1 cellular context compared by ENCODE assay signal in the genomic region with DNA sequence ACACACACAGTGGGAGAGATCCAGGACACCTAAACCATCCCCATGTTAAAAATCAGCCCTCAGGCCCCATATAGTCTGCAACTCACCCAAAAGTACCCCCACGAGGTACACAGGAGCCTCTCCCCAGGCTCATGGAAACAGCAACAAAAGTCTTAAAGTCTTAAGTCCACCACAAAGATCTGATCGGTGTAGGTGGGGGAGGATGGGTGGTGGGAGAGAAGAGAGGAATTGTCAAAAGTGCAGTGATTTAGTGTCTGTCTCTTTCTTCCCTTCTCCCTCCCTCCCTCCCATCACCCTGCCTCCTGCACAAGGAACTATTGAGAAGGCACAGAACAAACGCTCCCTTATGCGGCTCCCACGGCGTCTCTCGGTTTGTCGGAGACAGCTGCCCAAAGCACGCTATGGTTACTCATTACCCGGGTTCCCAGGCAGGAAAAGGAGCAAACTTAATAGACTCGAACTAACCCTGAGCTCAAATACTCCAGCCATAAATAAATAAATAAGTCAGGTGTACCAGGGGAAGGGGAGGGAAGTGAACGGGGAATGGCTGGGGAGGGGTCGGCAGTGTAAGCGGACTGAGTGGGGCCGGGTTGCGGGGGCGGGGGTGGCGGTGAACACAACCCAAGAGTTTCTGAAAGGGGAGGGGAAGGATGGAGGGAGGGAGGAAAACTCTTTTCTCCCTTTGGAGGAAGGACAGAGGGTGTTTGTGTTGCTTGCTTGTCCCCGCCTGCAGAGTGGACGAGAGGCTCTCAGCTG.
A peak's percentile ranks its signal among the peaks of the same experiment; 100 is the strongest.
TF ChIP-seq lines count a peak whose summit lies in the region.

No MANE protein-coding gene starts in this region.

TF ChIP-seq in GM12878, 131 proteins besides CTCF, POLR2A, EP300 and RAD21 (continued from another document and continues in another):
- TF ChIP-seq, protein P1, sequence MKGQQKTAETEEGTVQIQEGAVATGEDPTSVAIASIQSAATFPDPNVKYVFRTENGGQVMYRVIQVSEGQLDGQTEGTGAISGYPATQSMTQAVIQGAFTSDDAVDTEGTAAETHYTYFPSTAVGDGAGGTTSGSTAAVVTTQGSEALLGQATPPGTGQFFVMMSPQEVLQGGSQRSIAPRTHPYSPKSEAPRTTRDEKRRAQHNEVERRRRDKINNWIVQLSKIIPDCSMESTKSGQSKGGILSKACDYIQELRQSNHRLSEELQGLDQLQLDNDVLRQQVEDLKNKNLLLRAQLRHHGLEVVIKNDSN (IDR thresholded peaks at IDR 0.05; ENCODE audit: borderline replicate concordance, extremely low read length, insufficient read depth, low read depth, low read length) = no peak
- no peak for TF ChIP-seq NBN (IDR thresholded peaks at IDR 0.05)
- peak; percentile 75 to 79 for TF ChIP-seq IKZF2 (IDR thresholded peaks at IDR 0.05)
- TF ChIP-seq BCL11A (IDR thresholded peaks at IDR 0.05; ENCODE audit: low read depth, low read length) = peak; percentile 53
- TF ChIP-seq ZNF24 (IDR thresholded peaks at IDR 0.05) = peak; percentile 16; the same call in 1 of the 2 replicates
- TF ChIP-seq MXI1 (IDR thresholded peaks at IDR 0.05; ENCODE audit: low read depth, low read length) = no peak
- TF ChIP-seq SUPT20H (IDR thresholded peaks at IDR 0.05; ENCODE audit: borderline replicate concordance, control insufficient read depth, low read depth, low read length) = no peak
- TF ChIP-seq, protein P2, sequence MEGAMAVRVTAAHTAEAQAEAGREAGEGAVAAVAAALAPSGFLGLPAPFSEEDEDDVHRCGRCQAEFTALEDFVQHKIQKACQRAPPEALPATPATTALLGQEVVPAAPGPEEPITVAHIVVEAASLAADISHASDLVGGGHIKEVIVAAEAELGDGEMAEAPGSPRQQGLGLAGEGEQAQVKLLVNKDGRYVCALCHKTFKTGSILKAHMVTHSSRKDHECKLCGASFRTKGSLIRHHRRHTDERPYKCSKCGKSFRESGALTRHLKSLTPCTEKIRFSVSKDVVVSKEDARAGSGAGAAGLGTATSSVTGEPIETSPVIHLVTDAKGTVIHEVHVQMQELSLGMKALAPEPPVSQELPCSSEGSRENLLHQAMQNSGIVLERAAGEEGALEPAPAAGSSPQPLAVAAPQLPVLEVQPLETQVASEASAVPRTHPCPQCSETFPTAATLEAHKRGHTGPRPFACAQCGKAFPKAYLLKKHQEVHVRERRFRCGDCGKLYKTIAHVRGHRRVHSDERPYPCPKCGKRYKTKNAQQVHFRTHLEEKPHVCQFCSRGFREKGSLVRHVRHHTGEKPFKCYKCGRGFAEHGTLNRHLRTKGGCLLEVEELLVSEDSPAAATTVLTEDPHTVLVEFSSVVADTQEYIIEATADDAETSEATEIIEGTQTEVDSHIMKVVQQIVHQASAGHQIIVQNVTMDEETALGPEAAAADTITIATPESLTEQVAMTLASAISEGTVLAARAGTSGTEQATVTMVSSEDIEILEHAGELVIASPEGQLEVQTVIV (IDR thresholded peaks at IDR 0.05; ENCODE audit: borderline replicate concordance, partially characterized antibody) = no peak
- no peak for TF ChIP-seq ATF2 (IDR thresholded peaks at IDR 0.05; ENCODE audit: low read length)
- no peak for TF ChIP-seq MLLT1 (IDR thresholded peaks at IDR 0.05)
- no peak for TF ChIP-seq PAX5 (IDR thresholded peaks at IDR 0.05; ENCODE audit: borderline replicate concordance, low read depth, low read length)
- no peak for TF ChIP-seq PBX3 (IDR thresholded peaks at IDR 0.05; ENCODE audit: insufficient replicate concordance, low read depth, low read length)
- TF ChIP-seq TCF12 (IDR thresholded peaks at IDR 0.05; ENCODE audit: low read depth, low read length) = peak; percentile 94
- TF ChIP-seq BCL3 (IDR thresholded peaks at IDR 0.05; ENCODE audit: borderline replicate concordance, insufficient read depth, low read depth, low read length, poor library complexity, severe bottlenecking) = no peak
- TF ChIP-seq ATF7 (IDR thresholded peaks at IDR 0.05; ENCODE audit: low read depth) = no peak
- TF ChIP-seq, protein P3, sequence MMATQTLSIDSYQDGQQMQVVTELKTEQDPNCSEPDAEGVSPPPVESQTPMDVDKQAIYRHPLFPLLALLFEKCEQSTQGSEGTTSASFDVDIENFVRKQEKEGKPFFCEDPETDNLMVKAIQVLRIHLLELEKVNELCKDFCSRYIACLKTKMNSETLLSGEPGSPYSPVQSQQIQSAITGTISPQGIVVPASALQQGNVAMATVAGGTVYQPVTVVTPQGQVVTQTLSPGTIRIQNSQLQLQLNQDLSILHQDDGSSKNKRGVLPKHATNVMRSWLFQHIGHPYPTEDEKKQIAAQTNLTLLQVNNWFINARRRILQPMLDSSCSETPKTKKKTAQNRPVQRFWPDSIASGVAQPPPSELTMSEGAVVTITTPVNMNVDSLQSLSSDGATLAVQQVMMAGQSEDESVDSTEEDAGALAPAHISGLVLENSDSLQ (IDR thresholded peaks at IDR 0.05) = 0 out of 2 replicates have a peak, but pooled peaks have one; percentile 8
- no peak for TF ChIP-seq YBX1 (IDR thresholded peaks at IDR 0.05)
- no peak for TF ChIP-seq PAX8 (IDR thresholded peaks at IDR 0.05)
- 0 out of 2 replicates have a peak, but pooled peaks have one; percentile 6 for TF ChIP-seq SMC3 (IDR thresholded peaks at IDR 0.05; ENCODE audit: borderline replicate concordance, low read length)
- TF ChIP-seq CREM (IDR thresholded peaks at IDR 0.05; ENCODE audit: low read depth) = no peak
- no peak for TF ChIP-seq HDGF (IDR thresholded peaks at IDR 0.05)
- no peak for TF ChIP-seq GABPA (IDR thresholded peaks at IDR 0.05; ENCODE audit: low read depth)
- no peak; the same call in 1 of the 2 replicates for TF ChIP-seq IKZF1 (conservative IDR thresholded peaks at IDR 0.05)
- TF ChIP-seq NFYA (IDR thresholded peaks at IDR 0.05; ENCODE audit: borderline replicate concordance, low read depth, low read length) = no peak
- TF ChIP-seq YY1 (IDR thresholded peaks at IDR 0.05; ENCODE audit: low read depth, low read length) = no peak
- no peak for TF ChIP-seq ZNF384 (IDR thresholded peaks at IDR 0.05; ENCODE audit: borderline replicate concordance, low read depth, low read length)
- TF ChIP-seq, protein P4, sequence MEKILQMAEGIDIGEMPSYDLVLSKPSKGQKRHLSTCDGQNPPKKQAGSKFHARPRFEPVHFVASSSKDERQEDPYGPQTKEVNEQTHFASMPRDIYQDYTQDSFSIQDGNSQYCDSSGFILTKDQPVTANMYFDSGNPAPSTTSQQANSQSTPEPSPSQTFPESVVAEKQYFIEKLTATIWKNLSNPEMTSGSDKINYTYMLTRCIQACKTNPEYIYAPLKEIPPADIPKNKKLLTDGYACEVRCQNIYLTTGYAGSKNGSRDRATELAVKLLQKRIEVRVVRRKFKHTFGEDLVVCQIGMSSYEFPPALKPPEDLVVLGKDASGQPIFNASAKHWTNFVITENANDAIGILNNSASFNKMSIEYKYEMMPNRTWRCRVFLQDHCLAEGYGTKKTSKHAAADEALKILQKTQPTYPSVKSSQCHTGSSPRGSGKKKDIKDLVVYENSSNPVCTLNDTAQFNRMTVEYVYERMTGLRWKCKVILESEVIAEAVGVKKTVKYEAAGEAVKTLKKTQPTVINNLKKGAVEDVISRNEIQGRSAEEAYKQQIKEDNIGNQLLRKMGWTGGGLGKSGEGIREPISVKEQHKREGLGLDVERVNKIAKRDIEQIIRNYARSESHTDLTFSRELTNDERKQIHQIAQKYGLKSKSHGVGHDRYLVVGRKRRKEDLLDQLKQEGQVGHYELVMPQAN (conservative IDR thresholded peaks at IDR 0.05) = no peak
- TF ChIP-seq ASH2L (IDR thresholded peaks at IDR 0.05; ENCODE audit: borderline replicate concordance, low read depth) = no peak
- TF ChIP-seq, protein P5, sequence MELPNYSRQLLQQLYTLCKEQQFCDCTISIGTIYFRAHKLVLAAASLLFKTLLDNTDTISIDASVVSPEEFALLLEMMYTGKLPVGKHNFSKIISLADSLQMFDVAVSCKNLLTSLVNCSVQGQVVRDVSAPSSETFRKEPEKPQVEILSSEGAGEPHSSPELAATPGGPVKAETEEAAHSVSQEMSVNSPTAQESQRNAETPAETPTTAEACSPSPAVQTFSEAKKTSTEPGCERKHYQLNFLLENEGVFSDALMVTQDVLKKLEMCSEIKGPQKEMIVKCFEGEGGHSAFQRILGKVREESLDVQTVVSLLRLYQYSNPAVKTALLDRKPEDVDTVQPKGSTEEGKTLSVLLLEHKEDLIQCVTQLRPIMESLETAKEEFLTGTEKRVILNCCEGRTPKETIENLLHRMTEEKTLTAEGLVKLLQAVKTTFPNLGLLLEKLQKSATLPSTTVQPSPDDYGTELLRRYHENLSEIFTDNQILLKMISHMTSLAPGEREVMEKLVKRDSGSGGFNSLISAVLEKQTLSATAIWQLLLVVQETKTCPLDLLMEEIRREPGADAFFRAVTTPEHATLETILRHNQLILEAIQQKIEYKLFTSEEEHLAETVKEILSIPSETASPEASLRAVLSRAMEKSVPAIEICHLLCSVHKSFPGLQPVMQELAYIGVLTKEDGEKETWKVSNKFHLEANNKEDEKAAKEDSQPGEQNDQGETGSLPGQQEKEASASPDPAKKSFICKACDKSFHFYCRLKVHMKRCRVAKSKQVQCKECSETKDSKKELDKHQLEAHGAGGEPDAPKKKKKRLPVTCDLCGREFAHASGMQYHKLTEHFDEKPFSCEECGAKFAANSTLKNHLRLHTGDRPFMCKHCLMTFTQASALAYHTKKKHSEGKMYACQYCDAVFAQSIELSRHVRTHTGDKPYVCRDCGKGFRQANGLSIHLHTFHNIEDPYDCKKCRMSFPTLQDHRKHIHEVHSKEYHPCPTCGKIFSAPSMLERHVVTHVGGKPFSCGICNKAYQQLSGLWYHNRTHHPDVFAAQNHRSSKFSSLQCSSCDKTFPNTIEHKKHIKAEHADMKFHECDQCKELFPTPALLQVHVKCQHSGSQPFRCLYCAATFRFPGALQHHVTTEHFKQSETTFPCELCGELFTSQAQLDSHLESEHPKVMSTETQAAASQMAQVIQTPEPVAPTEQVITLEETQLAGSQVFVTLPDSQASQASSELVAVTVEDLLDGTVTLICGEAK (IDR thresholded peaks at IDR 0.05; ENCODE audit: borderline replicate concordance) = no peak
- TF ChIP-seq CEBPB (IDR thresholded peaks at IDR 0.05; ENCODE audit: borderline replicate concordance in 1 of 2, low read depth in 2 of 2, low read length in 2 of 2) = no peak
- TF ChIP-seq IRF5 (IDR thresholded peaks at IDR 0.05; ENCODE audit: borderline replicate concordance) = no peak
- TF ChIP-seq TCF3 (IDR thresholded peaks at IDR 0.05; ENCODE audit: borderline replicate concordance, insufficient read depth, low read depth, low read length) = no peak
- TF ChIP-seq, protein P6, sequence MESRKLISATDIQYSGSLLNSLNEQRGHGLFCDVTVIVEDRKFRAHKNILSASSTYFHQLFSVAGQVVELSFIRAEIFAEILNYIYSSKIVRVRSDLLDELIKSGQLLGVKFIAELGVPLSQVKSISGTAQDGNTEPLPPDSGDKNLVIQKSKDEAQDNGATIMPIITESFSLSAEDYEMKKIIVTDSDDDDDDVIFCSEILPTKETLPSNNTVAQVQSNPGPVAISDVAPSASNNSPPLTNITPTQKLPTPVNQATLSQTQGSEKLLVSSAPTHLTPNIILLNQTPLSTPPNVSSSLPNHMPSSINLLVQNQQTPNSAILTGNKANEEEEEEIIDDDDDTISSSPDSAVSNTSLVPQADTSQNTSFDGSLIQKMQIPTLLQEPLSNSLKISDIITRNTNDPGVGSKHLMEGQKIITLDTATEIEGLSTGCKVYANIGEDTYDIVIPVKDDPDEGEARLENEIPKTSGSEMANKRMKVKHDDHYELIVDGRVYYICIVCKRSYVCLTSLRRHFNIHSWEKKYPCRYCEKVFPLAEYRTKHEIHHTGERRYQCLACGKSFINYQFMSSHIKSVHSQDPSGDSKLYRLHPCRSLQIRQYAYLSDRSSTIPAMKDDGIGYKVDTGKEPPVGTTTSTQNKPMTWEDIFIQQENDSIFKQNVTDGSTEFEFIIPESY (IDR thresholded peaks at IDR 0.05) = no peak
